3 cellular contexts compared by ENCODE assay signal in genomic region chr17:82596316-82596715, GRCh38.
A peak's percentile ranks its signal among the peaks of the same experiment; 100 is the strongest.
TF ChIP-seq lines count a peak whose summit lies in the region.

No MANE protein-coding gene starts in this region.

TF ChIP-seq in SK-N-SH, 30 proteins besides CTCF, POLR2A, EP300 and RAD21:
- TF ChIP-seq, protein P1, sequence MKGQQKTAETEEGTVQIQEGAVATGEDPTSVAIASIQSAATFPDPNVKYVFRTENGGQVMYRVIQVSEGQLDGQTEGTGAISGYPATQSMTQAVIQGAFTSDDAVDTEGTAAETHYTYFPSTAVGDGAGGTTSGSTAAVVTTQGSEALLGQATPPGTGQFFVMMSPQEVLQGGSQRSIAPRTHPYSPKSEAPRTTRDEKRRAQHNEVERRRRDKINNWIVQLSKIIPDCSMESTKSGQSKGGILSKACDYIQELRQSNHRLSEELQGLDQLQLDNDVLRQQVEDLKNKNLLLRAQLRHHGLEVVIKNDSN (IDR thresholded peaks at IDR 0.05; ENCODE audit: borderline replicate concordance, low read depth): no peak
- TF ChIP-seq, protein P2, sequence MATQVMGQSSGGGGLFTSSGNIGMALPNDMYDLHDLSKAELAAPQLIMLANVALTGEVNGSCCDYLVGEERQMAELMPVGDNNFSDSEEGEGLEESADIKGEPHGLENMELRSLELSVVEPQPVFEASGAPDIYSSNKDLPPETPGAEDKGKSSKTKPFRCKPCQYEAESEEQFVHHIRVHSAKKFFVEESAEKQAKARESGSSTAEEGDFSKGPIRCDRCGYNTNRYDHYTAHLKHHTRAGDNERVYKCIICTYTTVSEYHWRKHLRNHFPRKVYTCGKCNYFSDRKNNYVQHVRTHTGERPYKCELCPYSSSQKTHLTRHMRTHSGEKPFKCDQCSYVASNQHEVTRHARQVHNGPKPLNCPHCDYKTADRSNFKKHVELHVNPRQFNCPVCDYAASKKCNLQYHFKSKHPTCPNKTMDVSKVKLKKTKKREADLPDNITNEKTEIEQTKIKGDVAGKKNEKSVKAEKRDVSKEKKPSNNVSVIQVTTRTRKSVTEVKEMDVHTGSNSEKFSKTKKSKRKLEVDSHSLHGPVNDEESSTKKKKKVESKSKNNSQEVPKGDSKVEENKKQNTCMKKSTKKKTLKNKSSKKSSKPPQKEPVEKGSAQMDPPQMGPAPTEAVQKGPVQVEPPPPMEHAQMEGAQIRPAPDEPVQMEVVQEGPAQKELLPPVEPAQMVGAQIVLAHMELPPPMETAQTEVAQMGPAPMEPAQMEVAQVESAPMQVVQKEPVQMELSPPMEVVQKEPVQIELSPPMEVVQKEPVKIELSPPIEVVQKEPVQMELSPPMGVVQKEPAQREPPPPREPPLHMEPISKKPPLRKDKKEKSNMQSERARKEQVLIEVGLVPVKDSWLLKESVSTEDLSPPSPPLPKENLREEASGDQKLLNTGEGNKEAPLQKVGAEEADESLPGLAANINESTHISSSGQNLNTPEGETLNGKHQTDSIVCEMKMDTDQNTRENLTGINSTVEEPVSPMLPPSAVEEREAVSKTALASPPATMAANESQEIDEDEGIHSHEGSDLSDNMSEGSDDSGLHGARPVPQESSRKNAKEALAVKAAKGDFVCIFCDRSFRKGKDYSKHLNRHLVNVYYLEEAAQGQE (IDR thresholded peaks at IDR 0.05; ENCODE audit: low read depth, low read length): no peak
- TF ChIP-seq FOXM1 (IDR thresholded peaks at IDR 0.05; ENCODE audit: low read depth): no peak

TF ChIP-seq in SK-N-SH treated with all-trans-retinoic acid at 6 μM for 48 hours, 23 proteins besides CTCF, POLR2A, EP300 and RAD21:
- no peak for TF ChIP-seq ZNF8 (CRISPR knock-in tag; IDR thresholded peaks at IDR 0.05)
- TF ChIP-seq GLIS3 (CRISPR knock-in tag; IDR thresholded peaks at IDR 0.05): no peak
- no peak for TF ChIP-seq CSRNP3 (CRISPR knock-in tag; IDR thresholded peaks at IDR 0.05)
- no peak for TF ChIP-seq ZNF70 (CRISPR knock-in tag; IDR thresholded peaks at IDR 0.05)
- no peak for TF ChIP-seq OSR1 (CRISPR knock-in tag; IDR thresholded peaks at IDR 0.05)
- no peak for TF ChIP-seq TOX (CRISPR knock-in tag; IDR thresholded peaks at IDR 0.05; ENCODE audit: borderline replicate concordance)
- no peak for TF ChIP-seq SNAI2 (CRISPR knock-in tag; IDR thresholded peaks at IDR 0.05)
- TF ChIP-seq ISL1 (CRISPR knock-in tag; IDR thresholded peaks at IDR 0.05): no peak
- no peak for TF ChIP-seq RARB (CRISPR knock-in tag; IDR thresholded peaks at IDR 0.05)
- TF ChIP-seq TCF4 (CRISPR knock-in tag; IDR thresholded peaks at IDR 0.05; ENCODE audit: borderline replicate concordance): no peak
- no peak for TF ChIP-seq ZFP30 (CRISPR knock-in tag; IDR thresholded peaks at IDR 0.05)
- TF ChIP-seq, protein P3, sequence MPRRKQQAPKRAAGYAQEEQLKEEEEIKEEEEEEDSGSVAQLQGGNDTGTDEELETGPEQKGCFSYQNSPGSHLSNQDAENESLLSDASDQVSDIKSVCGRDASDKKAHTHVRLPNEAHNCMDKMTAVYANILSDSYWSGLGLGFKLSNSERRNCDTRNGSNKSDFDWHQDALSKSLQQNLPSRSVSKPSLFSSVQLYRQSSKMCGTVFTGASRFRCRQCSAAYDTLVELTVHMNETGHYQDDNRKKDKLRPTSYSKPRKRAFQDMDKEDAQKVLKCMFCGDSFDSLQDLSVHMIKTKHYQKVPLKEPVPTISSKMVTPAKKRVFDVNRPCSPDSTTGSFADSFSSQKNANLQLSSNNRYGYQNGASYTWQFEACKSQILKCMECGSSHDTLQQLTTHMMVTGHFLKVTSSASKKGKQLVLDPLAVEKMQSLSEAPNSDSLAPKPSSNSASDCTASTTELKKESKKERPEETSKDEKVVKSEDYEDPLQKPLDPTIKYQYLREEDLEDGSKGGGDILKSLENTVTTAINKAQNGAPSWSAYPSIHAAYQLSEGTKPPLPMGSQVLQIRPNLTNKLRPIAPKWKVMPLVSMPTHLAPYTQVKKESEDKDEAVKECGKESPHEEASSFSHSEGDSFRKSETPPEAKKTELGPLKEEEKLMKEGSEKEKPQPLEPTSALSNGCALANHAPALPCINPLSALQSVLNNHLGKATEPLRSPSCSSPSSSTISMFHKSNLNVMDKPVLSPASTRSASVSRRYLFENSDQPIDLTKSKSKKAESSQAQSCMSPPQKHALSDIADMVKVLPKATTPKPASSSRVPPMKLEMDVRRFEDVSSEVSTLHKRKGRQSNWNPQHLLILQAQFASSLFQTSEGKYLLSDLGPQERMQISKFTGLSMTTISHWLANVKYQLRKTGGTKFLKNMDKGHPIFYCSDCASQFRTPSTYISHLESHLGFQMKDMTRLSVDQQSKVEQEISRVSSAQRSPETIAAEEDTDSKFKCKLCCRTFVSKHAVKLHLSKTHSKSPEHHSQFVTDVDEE (CRISPR knock-in tag; IDR thresholded peaks at IDR 0.05): no peak
- no peak for TF ChIP-seq PATZ1 (CRISPR knock-in tag; IDR thresholded peaks at IDR 0.05; ENCODE audit: borderline replicate concordance)
- no peak for TF ChIP-seq PPARA (CRISPR knock-in tag; IDR thresholded peaks at IDR 0.05; ENCODE audit: borderline replicate concordance)
- no peak for TF ChIP-seq ZFP3 (CRISPR knock-in tag; IDR thresholded peaks at IDR 0.05)

TF ChIP-seq in HepG2, 621 proteins besides CTCF, POLR2A, EP300 and RAD21:
- TF ChIP-seq, protein P4, sequence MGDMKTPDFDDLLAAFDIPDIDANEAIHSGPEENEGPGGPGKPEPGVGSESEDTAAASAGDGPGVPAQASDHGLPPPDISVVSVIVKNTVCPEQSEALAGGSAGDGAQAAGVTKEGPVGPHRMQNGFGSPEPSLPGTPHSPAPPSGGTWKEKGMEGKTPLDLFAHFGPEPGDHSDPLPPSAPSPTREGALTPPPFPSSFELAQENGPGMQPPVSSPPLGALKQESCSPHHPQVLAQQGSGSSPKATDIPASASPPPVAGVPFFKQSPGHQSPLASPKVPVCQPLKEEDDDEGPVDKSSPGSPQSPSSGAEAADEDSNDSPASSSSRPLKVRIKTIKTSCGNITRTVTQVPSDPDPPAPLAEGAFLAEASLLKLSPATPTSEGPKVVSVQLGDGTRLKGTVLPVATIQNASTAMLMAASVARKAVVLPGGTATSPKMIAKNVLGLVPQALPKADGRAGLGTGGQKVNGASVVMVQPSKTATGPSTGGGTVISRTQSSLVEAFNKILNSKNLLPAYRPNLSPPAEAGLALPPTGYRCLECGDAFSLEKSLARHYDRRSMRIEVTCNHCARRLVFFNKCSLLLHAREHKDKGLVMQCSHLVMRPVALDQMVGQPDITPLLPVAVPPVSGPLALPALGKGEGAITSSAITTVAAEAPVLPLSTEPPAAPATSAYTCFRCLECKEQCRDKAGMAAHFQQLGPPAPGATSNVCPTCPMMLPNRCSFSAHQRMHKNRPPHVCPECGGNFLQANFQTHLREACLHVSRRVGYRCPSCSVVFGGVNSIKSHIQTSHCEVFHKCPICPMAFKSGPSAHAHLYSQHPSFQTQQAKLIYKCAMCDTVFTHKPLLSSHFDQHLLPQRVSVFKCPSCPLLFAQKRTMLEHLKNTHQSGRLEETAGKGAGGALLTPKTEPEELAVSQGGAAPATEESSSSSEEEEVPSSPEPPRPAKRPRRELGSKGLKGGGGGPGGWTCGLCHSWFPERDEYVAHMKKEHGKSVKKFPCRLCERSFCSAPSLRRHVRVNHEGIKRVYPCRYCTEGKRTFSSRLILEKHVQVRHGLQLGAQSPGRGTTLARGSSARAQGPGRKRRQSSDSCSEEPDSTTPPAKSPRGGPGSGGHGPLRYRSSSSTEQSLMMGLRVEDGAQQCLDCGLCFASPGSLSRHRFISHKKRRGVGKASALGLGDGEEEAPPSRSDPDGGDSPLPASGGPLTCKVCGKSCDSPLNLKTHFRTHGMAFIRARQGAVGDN (CRISPR knock-in tag; IDR thresholded peaks at IDR 0.05): peak; percentile 2; the same call in 1 of the 2 replicates
- TF ChIP-seq MTA1 (CRISPR knock-in tag; IDR thresholded peaks at IDR 0.05; ENCODE audit: borderline replicate concordance) (0 out of 2 replicates have a peak, but pooled peaks have one; percentile 10), ZSCAN5A (CRISPR knock-in tag; IDR thresholded peaks at IDR 0.05; ENCODE audit: borderline replicate concordance) (no peak)
